Comparison of ENCODE assay signal across 1 cellular context in genomic region chr1:219883400-219884332, GRCh38.
A peak's percentile ranks its signal among the peaks of the same experiment; 100 is the strongest.
TF ChIP-seq lines count a peak whose summit lies in the region.

No MANE protein-coding gene starts in this region.

TF ChIP-seq in HepG2, 621 proteins besides CTCF, POLR2A, EP300 and RAD21 (continued from another document and continues in another):
- TF ChIP-seq, protein P1, sequence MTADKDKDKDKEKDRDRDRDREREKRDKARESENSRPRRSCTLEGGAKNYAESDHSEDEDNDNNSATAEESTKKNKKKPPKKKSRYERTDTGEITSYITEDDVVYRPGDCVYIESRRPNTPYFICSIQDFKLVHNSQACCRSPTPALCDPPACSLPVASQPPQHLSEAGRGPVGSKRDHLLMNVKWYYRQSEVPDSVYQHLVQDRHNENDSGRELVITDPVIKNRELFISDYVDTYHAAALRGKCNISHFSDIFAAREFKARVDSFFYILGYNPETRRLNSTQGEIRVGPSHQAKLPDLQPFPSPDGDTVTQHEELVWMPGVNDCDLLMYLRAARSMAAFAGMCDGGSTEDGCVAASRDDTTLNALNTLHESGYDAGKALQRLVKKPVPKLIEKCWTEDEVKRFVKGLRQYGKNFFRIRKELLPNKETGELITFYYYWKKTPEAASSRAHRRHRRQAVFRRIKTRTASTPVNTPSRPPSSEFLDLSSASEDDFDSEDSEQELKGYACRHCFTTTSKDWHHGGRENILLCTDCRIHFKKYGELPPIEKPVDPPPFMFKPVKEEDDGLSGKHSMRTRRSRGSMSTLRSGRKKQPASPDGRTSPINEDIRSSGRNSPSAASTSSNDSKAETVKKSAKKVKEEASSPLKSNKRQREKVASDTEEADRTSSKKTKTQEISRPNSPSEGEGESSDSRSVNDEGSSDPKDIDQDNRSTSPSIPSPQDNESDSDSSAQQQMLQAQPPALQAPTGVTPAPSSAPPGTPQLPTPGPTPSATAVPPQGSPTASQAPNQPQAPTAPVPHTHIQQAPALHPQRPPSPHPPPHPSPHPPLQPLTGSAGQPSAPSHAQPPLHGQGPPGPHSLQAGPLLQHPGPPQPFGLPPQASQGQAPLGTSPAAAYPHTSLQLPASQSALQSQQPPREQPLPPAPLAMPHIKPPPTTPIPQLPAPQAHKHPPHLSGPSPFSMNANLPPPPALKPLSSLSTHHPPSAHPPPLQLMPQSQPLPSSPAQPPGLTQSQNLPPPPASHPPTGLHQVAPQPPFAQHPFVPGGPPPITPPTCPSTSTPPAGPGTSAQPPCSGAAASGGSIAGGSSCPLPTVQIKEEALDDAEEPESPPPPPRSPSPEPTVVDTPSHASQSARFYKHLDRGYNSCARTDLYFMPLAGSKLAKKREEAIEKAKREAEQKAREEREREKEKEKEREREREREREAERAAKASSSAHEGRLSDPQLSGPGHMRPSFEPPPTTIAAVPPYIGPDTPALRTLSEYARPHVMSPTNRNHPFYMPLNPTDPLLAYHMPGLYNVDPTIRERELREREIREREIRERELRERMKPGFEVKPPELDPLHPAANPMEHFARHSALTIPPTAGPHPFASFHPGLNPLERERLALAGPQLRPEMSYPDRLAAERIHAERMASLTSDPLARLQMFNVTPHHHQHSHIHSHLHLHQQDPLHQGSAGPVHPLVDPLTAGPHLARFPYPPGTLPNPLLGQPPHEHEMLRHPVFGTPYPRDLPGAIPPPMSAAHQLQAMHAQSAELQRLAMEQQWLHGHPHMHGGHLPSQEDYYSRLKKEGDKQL (CRISPR knock-in tag; IDR thresholded peaks at IDR 0.05; ENCODE audit: low read depth) = 0 out of 2 replicates have a peak, but pooled peaks have one; percentile 53
- TF ChIP-seq, protein P2, sequence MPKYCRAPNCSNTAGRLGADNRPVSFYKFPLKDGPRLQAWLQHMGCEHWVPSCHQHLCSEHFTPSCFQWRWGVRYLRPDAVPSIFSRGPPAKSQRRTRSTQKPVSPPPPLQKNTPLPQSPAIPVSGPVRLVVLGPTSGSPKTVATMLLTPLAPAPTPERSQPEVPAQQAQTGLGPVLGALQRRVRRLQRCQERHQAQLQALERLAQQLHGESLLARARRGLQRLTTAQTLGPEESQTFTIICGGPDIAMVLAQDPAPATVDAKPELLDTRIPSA (CRISPR knock-in tag; IDR thresholded peaks at IDR 0.05; ENCODE audit: borderline replicate concordance) = no peak
- TF ChIP-seq ZNF792 (CRISPR knock-in tag; IDR thresholded peaks at IDR 0.05) = peak; percentile 94
- TF ChIP-seq SRSF9 (IDR thresholded peaks at IDR 0.05; ENCODE audit: borderline replicate concordance, insufficient read depth, low read depth, low read length, poor library complexity, severe bottlenecking) = no peak
- TF ChIP-seq SOX6 (IDR thresholded peaks at IDR 0.05) = no peak
- peak; percentile 93 for TF ChIP-seq SOX6 (CRISPR knock-in tag; IDR thresholded peaks at IDR 0.05)
- TF ChIP-seq ZNF777 (CRISPR knock-in tag; IDR thresholded peaks at IDR 0.05) = no peak
- TF ChIP-seq ETV5 (CRISPR knock-in tag; IDR thresholded peaks at IDR 0.05; ENCODE audit: borderline replicate concordance) = peak; percentile 42; the same call in 1 of the 2 replicates
- TF ChIP-seq KMT2B (CRISPR knock-in tag; IDR thresholded peaks at IDR 0.05) = peak; percentile 55; the same call in 1 of the 2 replicates
- no peak for TF ChIP-seq IKZF4 (CRISPR knock-in tag; IDR thresholded peaks at IDR 0.05; ENCODE audit: borderline replicate concordance, low read depth, not compliant biosample characterization)
- TF ChIP-seq KLF12 (CRISPR knock-in tag; IDR thresholded peaks at IDR 0.05; ENCODE audit: borderline replicate concordance) = peak; percentile 84; the same call in 1 of the 2 replicates
- TF ChIP-seq ZMYM3 (CRISPR knock-in tag; IDR thresholded peaks at IDR 0.05) = peak; percentile 38; the same call in 1 of the 2 replicates
- TF ChIP-seq ATF4 (CRISPR knock-in tag; IDR thresholded peaks at IDR 0.05) = peak in 1 of 2 experiments; percentile 18; a peak in 1 of 4 replicates
- no peak; the same call in 1 of the 2 replicates for TF ChIP-seq CBX5 (CRISPR knock-in tag; IDR thresholded peaks at IDR 0.05; ENCODE audit: borderline replicate concordance)
- no peak for TF ChIP-seq CCAR2 (optimal IDR thresholded peaks at IDR 0.05; ENCODE audit: low read depth, low read length)
- TF ChIP-seq HNF1A (IDR thresholded peaks at IDR 0.05; ENCODE audit: low read depth) = no peak
- TF ChIP-seq HNF1A (CRISPR knock-in tag; IDR thresholded peaks at IDR 0.05; ENCODE audit: borderline replicate concordance) = peak; percentile 74; the same call in 1 of the 2 replicates
- no peak for TF ChIP-seq JUND (CRISPR knock-in tag; IDR thresholded peaks at IDR 0.05)
- peak; percentile 45 for TF ChIP-seq FOSL2 (CRISPR knock-in tag; IDR thresholded peaks at IDR 0.05)
- peak; percentile 79; the same call in 1 of the 2 replicates for TF ChIP-seq ZFP82 (CRISPR knock-in tag; IDR thresholded peaks at IDR 0.05; ENCODE audit: borderline replicate concordance)
- TF ChIP-seq, protein P3, sequence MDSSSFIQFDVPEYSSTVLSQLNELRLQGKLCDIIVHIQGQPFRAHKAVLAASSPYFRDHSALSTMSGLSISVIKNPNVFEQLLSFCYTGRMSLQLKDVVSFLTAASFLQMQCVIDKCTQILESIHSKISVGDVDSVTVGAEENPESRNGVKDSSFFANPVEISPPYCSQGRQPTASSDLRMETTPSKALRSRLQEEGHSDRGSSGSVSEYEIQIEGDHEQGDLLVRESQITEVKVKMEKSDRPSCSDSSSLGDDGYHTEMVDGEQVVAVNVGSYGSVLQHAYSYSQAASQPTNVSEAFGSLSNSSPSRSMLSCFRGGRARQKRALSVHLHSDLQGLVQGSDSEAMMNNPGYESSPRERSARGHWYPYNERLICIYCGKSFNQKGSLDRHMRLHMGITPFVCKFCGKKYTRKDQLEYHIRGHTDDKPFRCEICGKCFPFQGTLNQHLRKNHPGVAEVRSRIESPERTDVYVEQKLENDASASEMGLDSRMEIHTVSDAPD (CRISPR knock-in tag; IDR thresholded peaks at IDR 0.05) = peak; percentile 63; the same call in 1 of the 2 replicates
- TF ChIP-seq ZNF761 (CRISPR knock-in tag; conservative IDR thresholded peaks at IDR 0.05) = no peak
- TF ChIP-seq ZNF670 (CRISPR knock-in tag; IDR thresholded peaks at IDR 0.05; ENCODE audit: borderline replicate concordance) = 0 out of 2 replicates have a peak, but pooled peaks have one; percentile 66
- peak; percentile 62; the same call in 1 of the 2 replicates for TF ChIP-seq THAP11 (CRISPR knock-in tag; IDR thresholded peaks at IDR 0.05)
- no peak for TF ChIP-seq ZNF17 (CRISPR knock-in tag; IDR thresholded peaks at IDR 0.05)
- peak; percentile 42; the same call in 1 of the 2 replicates for TF ChIP-seq TARDBP (CRISPR knock-in tag; IDR thresholded peaks at IDR 0.05)
- peak; percentile 50 for TF ChIP-seq ZEB1 (IDR thresholded peaks at IDR 0.05; ENCODE audit: insufficient replicate concordance, low read depth)
- TF ChIP-seq ARID4A (CRISPR knock-in tag; IDR thresholded peaks at IDR 0.05; ENCODE audit: borderline replicate concordance) = peak; percentile 62; the same call in 1 of the 2 replicates
- TF ChIP-seq YY1 (IDR thresholded peaks at IDR 0.05; ENCODE audit: insufficient read depth, insufficient replicate concordance, low read depth, low read length) = peak; percentile 52
- peak; percentile 78; the same call in 1 of the 2 replicates for TF ChIP-seq MIXL1 (CRISPR knock-in tag; IDR thresholded peaks at IDR 0.05)
- TF ChIP-seq NCOR1 (IDR thresholded peaks at IDR 0.05; ENCODE audit: borderline replicate concordance, low read length) = peak; percentile 63; the same call in 1 of the 2 replicates
- TF ChIP-seq HDAC2 (CRISPR knock-in tag; IDR thresholded peaks at IDR 0.05) = peak; percentile 83
- no peak for TF ChIP-seq NAIF1 (CRISPR knock-in tag; IDR thresholded peaks at IDR 0.05; ENCODE audit: borderline replicate concordance)
- TF ChIP-seq PBX2 (CRISPR knock-in tag; IDR thresholded peaks at IDR 0.05) = peak; percentile 72; the same call in 1 of the 2 replicates
- 0 out of 2 replicates have a peak, but pooled peaks have one; percentile 56 for TF ChIP-seq HOXD1 (CRISPR knock-in tag; IDR thresholded peaks at IDR 0.05)
- 0 out of 2 replicates have a peak, but pooled peaks have one; percentile 44 for TF ChIP-seq ZNF770 (CRISPR knock-in tag; IDR thresholded peaks at IDR 0.05)
